In genomic region chr1:225771661-225772322, GRCh38 we compare ENCODE assay signal across 12 cellular contexts. TPM values are rescaled to one million over a fixed set of nuclear protein-coding genes. Genes with fewer than 3 reads are reported as not detected.
A peak's percentile ranks its signal among the peaks of the same experiment; 100 is the strongest.
DNase-seq lines count a peak whose midpoint lies in the region; ATAC-seq and TF ChIP-seq lines count a peak whose summit lies in the region.
"Had no signal": no experiment of that assay in that cellular context is flagged by ENCODE, and none has a peak within 500 bp of the region (broad histone marks: within the 10 kb centered on the region; RNA-seq: fewer than 3 reads in every experiment).

No MANE protein-coding gene starts in this region.

- no peaks in the 10 kb centered on the region for H3K9me3 ChIP-seq in A673 (ENCODE audit: low read depth, low read length, poor library complexity, severe bottlenecking)
- no peaks in the 10 kb centered on the region for H3K9me3 ChIP-seq in MM.1S (replicated peaks; ENCODE audit: insufficient read depth, low read length)
- H3K9me3 ChIP-seq in osteoblast (ENCODE audit: low read depth, low read length) = no peaks in the 10 kb centered on the region
- H3K9me3 ChIP-seq: thyroid gland had no signal

- H3K79me2 ChIP-seq in MM.1S (ENCODE audit: low read length) (0 out of 2 replicates have a peak, but pooled peaks cover 2% of the 10 kb centered on the region), osteoblast (ENCODE audit: insufficient read depth, low read length) (no peaks in the 10 kb centered on the region)

- BruUV-seq in A673 (replicated peaks; lab: Mats Ljungman, UMichigan) = no TSS peak

- H4K20me1 ChIP-seq in MM.1S (ENCODE audit: insufficient read depth, low read length) = no peaks in the 10 kb centered on the region
- no peaks in the 10 kb centered on the region for H4K20me1 ChIP-seq in osteoblast (ENCODE audit: insufficient read depth, low read length)

- H3K27me3 ChIP-seq in A673 (replicated peaks; ENCODE audit: insufficient read depth, low read depth, low read length, poor library complexity) (no peaks in the 10 kb centered on the region), MM.1S (replicated peaks; ENCODE audit: insufficient read depth, low read length) (no peaks in the 10 kb centered on the region), osteoblast (ENCODE audit: insufficient read depth, low read length) (no peaks in the 10 kb centered on the region)
- H3K27me3 ChIP-seq: thyroid gland had no signal

- H3K4me1 ChIP-seq in A673 (ENCODE audit: insufficient read depth, low read length, poor library complexity, severe bottlenecking) = peaks cover 31% of the 10 kb centered on the region
- H3K4me1 ChIP-seq in MM.1S (ENCODE audit: low read length) = no peaks in the 10 kb centered on the region
- peaks cover 34% of the 10 kb centered on the region for H3K4me1 ChIP-seq in osteoblast (ENCODE audit: insufficient read depth, low read length)

- peak overlapping the region; percentile 3 for H2AFZ ChIP-seq in MM.1S (ENCODE audit: low read length)
- H2AFZ ChIP-seq in osteoblast (ENCODE audit: low read length) = peak overlapping the region; percentile 47

- no peak overlapping the region for H3K4me2 ChIP-seq in MM.1S (ENCODE audit: low read depth, low read length)
- H3K4me2 ChIP-seq in osteoblast (ENCODE audit: insufficient read depth, low read length) = peak overlapping the region; percentile 8

- H3K27ac ChIP-seq in A673 (ENCODE audit: low read depth, low read length, poor library complexity, severe bottlenecking) = peak overlapping the region; percentile 9
- no peak overlapping the region for H3K27ac ChIP-seq in MM.1S (ENCODE audit: low read length)
- peak overlapping the region in 1 of 2 donors; percentile 40 for H3K27ac ChIP-seq in coronary artery
- peak overlapping the region; percentile 57 for H3K27ac ChIP-seq in osteoblast (ENCODE audit: low read depth, low read length)

- intact Hi-C loops in A673 (cut with micrococcal nuclease; ENCODE audit: unreplicated experiment) = loop anchor here (1.0 to 10.0 kb wide), 3 partner anchors 217 to 296 kb away; no protein-coding TSS in a partner anchor

- H3K36me3 ChIP-seq in A673 (ENCODE audit: insufficient read depth, low read length, poor library complexity, severe bottlenecking) (no peaks in the 10 kb centered on the region), MM.1S (replicated peaks; ENCODE audit: insufficient read depth, low read length) (no peaks in the 10 kb centered on the region), osteoblast (ENCODE audit: insufficient read depth, low read length) (no peaks in the 10 kb centered on the region)
- H3K36me3 ChIP-seq: thyroid gland had no signal

- POLR2A ChIA-PET in A673 (lab: Charles Lee; ENCODE audit: low non-redundant PET) = interaction anchor here (0.5 kb wide), 1 partner anchor 263 kb away, joined by 3 read pairs; no protein-coding TSS in a partner anchor

- no peak for ATAC-seq in GM18498 (IDR thresholded peaks at IDR 0.05; ENCODE audit: unreplicated experiment)

- CTCF ChIA-PET in A673 (lab: Charles Lee) = interaction anchor here (0.9 to 1.8 kb wide), 6 partner anchors 25 to 297 kb away, joined by 3 to 9 read pairs (median 6); no protein-coding TSS in a partner anchor

- TF ChIP-seq CTCF in A673 (conservative IDR thresholded peaks at IDR 0.05; ENCODE audit: low read depth, low read length) (no peak), MM.1S (IDR thresholded peaks at IDR 0.05; ENCODE audit: low read length) (no peak), coronary artery (IDR thresholded peaks at IDR 0.05) (no peak), osteoblast (IDR thresholded peaks at IDR 0.05; ENCODE audit: extremely low read depth, low read depth, low read length) (no peak), GM20000 (IDR thresholded peaks at IDR 0.05; ENCODE audit: extremely low read depth, missing control alignments) (no peak)

- DNase-seq in A673 (ENCODE audit: low spot score) (no peak), MM.1S (no peak), coronary artery (ENCODE audit: low spot score) (peak; percentile 63), osteoblast (ENCODE audit: insufficient read length, low spot score, missing footprints) (no peak), activated gamma-delta T cell (lab: John Stamatoyannopoulos, UW) (no peak), iPS-NIHi11 (ENCODE audit: low spot score) (no peak), GM20000 (ENCODE audit: low spot score) (no peak)
- DNase-seq: activated CD4-positive, CD25-positive, alpha-beta regulatory T cell; activated gamma-delta T cell treated with Interleukin-2 at 50 U/mL for 16 hours; stimulated activated CD4-positive, alpha-beta T cell treated with anti-CD3 and anti-CD28 coated beads, Interleukin-4, amount 100 ng/mL, for 1 hour had no signal

- H3K9ac ChIP-seq in MM.1S (ENCODE audit: low read length) = no peak overlapping the region

- no peak overlapping the region for H3K4me3 ChIP-seq in A673 (ENCODE audit: low read depth, low read length, poor library complexity, severe bottlenecking)
- no peak overlapping the region for H3K4me3 ChIP-seq in MM.1S (ENCODE audit: low read length)
- H3K4me3 ChIP-seq in coronary artery = no peak overlapping the region
- no peak overlapping the region for H3K4me3 ChIP-seq in osteoblast (ENCODE audit: insufficient read depth, low read length)
- H3K4me3 ChIP-seq: thyroid gland had no signal

- H3F3A ChIP-seq in MM.1S (ENCODE audit: insufficient read depth, low read length) = no peaks in the 10 kb centered on the region

- H3K9me2 ChIP-seq in MM.1S (replicated peaks; ENCODE audit: insufficient read depth, low read length) = no peaks in the 10 kb centered on the region

RNA-seq across cellular contexts. Expression of gene SRP9, which starts 5.8 kb away (rescaled TPM):
- total RNA-seq in A673 (2021) (486 and 491 TPM in 2 replicates), osteoblast (174 and 178 TPM in 2 replicates)

RNA-seq across cellular contexts. Expression of gene EPHX1, which starts 38.1 kb away (rescaled TPM):
- total RNA-seq in A673 (2021) = 22.4 and 22.8 TPM in 2 replicates
- 67.0 and 77.2 TPM in 2 replicates for total RNA-seq in osteoblast
